In the genomic region with DNA sequence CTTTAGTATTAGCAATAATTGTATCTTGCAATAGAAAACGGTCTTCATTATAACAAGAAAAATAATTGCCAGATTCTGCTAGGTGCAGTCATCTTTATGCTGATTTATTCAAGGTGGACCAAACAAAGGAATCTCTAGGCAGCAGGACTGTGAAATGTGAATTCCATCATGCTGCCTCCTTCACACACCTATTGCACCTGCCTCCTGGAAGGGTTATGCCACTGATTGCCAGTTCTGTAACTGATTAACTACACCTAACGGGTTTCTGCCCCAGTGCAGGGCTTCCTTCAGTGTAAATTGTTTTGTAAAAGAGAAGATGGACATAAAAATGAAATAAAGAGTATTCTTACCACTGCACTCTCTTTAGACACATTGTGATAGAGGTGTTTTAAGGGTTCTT, we compare ENCODE assay signal across 12 cellular contexts.
A peak's percentile ranks its signal among the peaks of the same experiment; 100 is the strongest.
DNase-seq lines count a peak whose midpoint lies in the region; ATAC-seq and TF ChIP-seq lines count a peak whose summit lies in the region.
"Had no signal": no experiment of that assay in that cellular context is flagged by ENCODE, and none has a peak within 500 bp of the region (broad histone marks: within the 10 kb centered on the region; RNA-seq: fewer than 3 reads in every experiment).

No MANE protein-coding gene starts in this region.

- H3K36me3 ChIP-seq in mammary epithelial cell (ENCODE audit: insufficient read depth, low read length) (no peaks in the 10 kb centered on the region), osteoblast (ENCODE audit: insufficient read depth, low read length) (no peaks in the 10 kb centered on the region), upper lobe of left lung (no peaks in the 10 kb centered on the region)
- H3K36me3 ChIP-seq: thyroid gland had no signal

- DNase-seq in MCF 10A (ENCODE audit: unreplicated experiment) (no peak), mammary epithelial cell (no peak), fibroblast of mammary gland (ENCODE audit: low read depth) (no peak), osteoblast (ENCODE audit: insufficient read length, low spot score, missing footprints) (no peak), upper lobe of left lung (no peak), GDM1 (lab: John Stamatoyannopoulos, UW) (no peak), dermis blood vessel endothelial cell (no peak)
- no peak for DNase-seq in activated CD8-positive, alpha-beta T cell treated with anti-CD3 and anti-CD28 coated beads, Interleukin-2, amount 10 ng/mL, durations not matched to agents 7 days and 5 days
- DNase-seq: activated CD4-positive, alpha-beta T cell treated with anti-CD3 and anti-CD28 coated beads for 36 hours; activated T-cell treated with anti-CD3 and anti-CD28 coated beads, Interleukin-2, amount 50 U/mL, for 48 hours; NCI-H2029 treated with DMSO at 0.1 percent for 48 hours; thyroid gland had no signal

- H3K27ac Mint-ChIP-seq in MCF 10A (ENCODE audit: low read depth, unreplicated experiment), result peak overlapping the region; percentile 83
- no peak overlapping the region for H3K27ac Mint-ChIP-seq in activated CD8-positive, alpha-beta T cell treated with anti-CD3 and anti-CD28 coated beads, Interleukin-2, amount 10 ng/mL, durations not matched to agents 7 days and 5 days
- H3K27ac Mint-ChIP-seq: activated CD4-positive, alpha-beta T cell treated with anti-CD3 and anti-CD28 coated beads for 36 hours had no signal

- peaks cover 56% of the 10 kb centered on the region for H3K4me1 Mint-ChIP-seq in MCF 10A (ENCODE audit: insufficient read depth, unreplicated experiment)
- H3K4me1 Mint-ChIP-seq in activated CD8-positive, alpha-beta T cell treated with anti-CD3 and anti-CD28 coated beads, Interleukin-2, amount 10 ng/mL, durations not matched to agents 7 days and 5 days (ENCODE audit: low read depth), result peaks cover 19% of the 10 kb centered on the region

- H2AFZ ChIP-seq in mammary epithelial cell (ENCODE audit: low read depth, low read length) (no peak overlapping the region), osteoblast (ENCODE audit: low read length) (no peak overlapping the region)

- no peaks in the 10 kb centered on the region for H3K27me3 Mint-ChIP-seq in MCF 10A (ENCODE audit: insufficient read depth, unreplicated experiment)
- H3K27me3 Mint-ChIP-seq in activated CD8-positive, alpha-beta T cell treated with anti-CD3 and anti-CD28 coated beads, Interleukin-2, amount 10 ng/mL, durations not matched to agents 7 days and 5 days (ENCODE audit: low read depth), result no peaks in the 10 kb centered on the region
- H3K27me3 Mint-ChIP-seq: activated CD4-positive, alpha-beta T cell treated with anti-CD3 and anti-CD28 coated beads for 36 hours had no signal

- H3K79me2 ChIP-seq in mammary epithelial cell (ENCODE audit: insufficient read depth, low read length), result peaks cover 87% of the 10 kb centered on the region
- peaks cover 88% of the 10 kb centered on the region for H3K79me2 ChIP-seq in osteoblast (ENCODE audit: insufficient read depth, low read length)

- POLR2A ChIA-PET in MCF 10A (lab: Yijun Ruan, JAX), result interaction anchor here (1.0 to 7.8 kb wide), 4 partner anchors 19 to 97 kb away, joined by 3 to 70 read pairs (median 4); a partner anchor contains a TSS
- POLR2A ChIA-PET in activated CD8-positive, alpha-beta T cell treated with anti-CD3 and anti-CD28 coated beads, Interleukin-2, amount 10 ng/mL, durations not matched to agents 7 days and 5 days (lab: Charles Lee), result interaction anchor here (0.6 kb wide), 1 partner anchor 120 kb away, joined by 3 read pairs; no protein-coding TSS in a partner anchor

- H3K4me1 ChIP-seq in mammary epithelial cell (ENCODE audit: insufficient read depth, low read length) (peaks cover 48% of the 10 kb centered on the region), osteoblast (ENCODE audit: insufficient read depth, low read length) (peaks cover 58% of the 10 kb centered on the region), upper lobe of left lung (peaks cover 42 to 86% (median 76%) of the 10 kb centered on the region in 4 donors)

- H3K27ac ChIP-seq in mammary epithelial cell (ENCODE audit: insufficient read depth, low read depth, low read length) (no peak overlapping the region), osteoblast (ENCODE audit: low read depth, low read length) (peak overlapping the region; percentile 81), upper lobe of left lung (peak overlapping the region; percentile 47 to 84 (median 69))

- no peaks in the 10 kb centered on the region for H3K27me3 ChIP-seq in mammary epithelial cell (ENCODE audit: insufficient read depth, low read length)
- H3K27me3 ChIP-seq in osteoblast (ENCODE audit: insufficient read depth, low read length), result no peaks in the 10 kb centered on the region
- H3K27me3 ChIP-seq in upper lobe of left lung, result no peaks in the 10 kb centered on the region
- H3K27me3 ChIP-seq: thyroid gland had no signal

- H3K4me2 ChIP-seq in mammary epithelial cell (ENCODE audit: insufficient read depth, low read depth, low read length), result no peak overlapping the region
- peak overlapping the region; percentile 58 for H3K4me2 ChIP-seq in osteoblast (ENCODE audit: insufficient read depth, low read length)

- TF ChIP-seq CTCF in MCF 10A (IDR thresholded peaks at IDR 0.05; ENCODE audit: unreplicated experiment), result no peak
- no peak for TF ChIP-seq CTCF in mammary epithelial cell (conservative IDR thresholded peaks at IDR 0.05 in 1 of 2, IDR thresholded peaks at IDR 0.05 in 1 of 2; ENCODE audit: extremely low read depth in 1 of 2, insufficient read depth in 1 of 2, low read depth in 1 of 2, low read length in 2 of 2)
- TF ChIP-seq CTCF in fibroblast of mammary gland (conservative IDR thresholded peaks at IDR 0.05; ENCODE audit: control insufficient read depth, insufficient read depth, low read depth, low read length), result no peak
- no peak for TF ChIP-seq CTCF in osteoblast (IDR thresholded peaks at IDR 0.05; ENCODE audit: extremely low read depth, low read depth, low read length)
- no peak for TF ChIP-seq CTCF in upper lobe of left lung (IDR thresholded peaks at IDR 0.05)

- TF ChIP-seq POLR2A in upper lobe of left lung (IDR thresholded peaks at IDR 0.05), result no peak

- in situ Hi-C loops in mammary epithelial cell (cut with MboI; ENCODE audit: low sequenced_read_pairs in 2 of 2), result loop anchor here in 1 of 2 donors (25.0 kb wide), 1 partner anchor 95 kb away; a partner anchor contains a TSS

- H3K4me3 ChIP-seq in mammary epithelial cell (replicated peaks in 1 of 3; ENCODE audit: insufficient read depth in 1 of 3, low read depth in 2 of 3, low read length in 3 of 3), result no peak overlapping the region
- peak overlapping the region; percentile 18 for H3K4me3 ChIP-seq in fibroblast of mammary gland (ENCODE audit: control insufficient read depth, low read depth, low read length)
- no peak overlapping the region for H3K4me3 ChIP-seq in osteoblast (ENCODE audit: insufficient read depth, low read length)
- peak overlapping the region in 3 of 4 donors; percentile 1 to 27 (median 9) for H3K4me3 ChIP-seq in upper lobe of left lung
- H3K4me3 ChIP-seq: thyroid gland had no signal

- no peak for ATAC-seq in upper lobe of left lung (ENCODE audit: low FRiP score in 2 of 2)
- ATAC-seq in activated CD8-positive, alpha-beta T cell treated with anti-CD3 and anti-CD28 coated beads, Interleukin-2, amount 10 ng/mL, durations not matched to agents 7 days and 5 days, result no peak
- ATAC-seq: activated CD4-positive, alpha-beta T cell treated with anti-CD3 and anti-CD28 coated beads for 36 hours had no signal

- no TSS peak for BruUV-seq in MCF 10A (replicated peaks; lab: Mats Ljungman, UMichigan)
- no TSS peak for BruUV-seq in mammary epithelial cell (replicated peaks; lab: Mats Ljungman, UMichigan)

- H4K20me1 ChIP-seq in mammary epithelial cell (ENCODE audit: insufficient read depth, low read length) (no peaks in the 10 kb centered on the region), osteoblast (ENCODE audit: insufficient read depth, low read length) (peaks cover 11% of the 10 kb centered on the region)

- no peak overlapping the region for H3K4me3 Mint-ChIP-seq in MCF 10A (ENCODE audit: unreplicated experiment)
- H3K4me3 Mint-ChIP-seq in activated CD8-positive, alpha-beta T cell treated with anti-CD3 and anti-CD28 coated beads, Interleukin-2, amount 10 ng/mL, durations not matched to agents 7 days and 5 days, result no peak overlapping the region
- H3K4me3 Mint-ChIP-seq: activated CD4-positive, alpha-beta T cell treated with anti-CD3 and anti-CD28 coated beads for 36 hours had no signal

- dilution Hi-C loops in mammary epithelial cell (cut with HindIII; ENCODE audit: low sequenced_read_pairs), result no loop called here

- WGBS in mammary epithelial cell (ENCODE audit: low coverage, missing lambda C conversion rate), result 52% methylated on average over 2 of the region's 2 CpGs
- WGBS in upper lobe of left lung, 2 donors, result 73 to 74% methylated on average over 2 of the region's 2 CpGs

- no peak overlapping the region for H3K9ac ChIP-seq in mammary epithelial cell (ENCODE audit: insufficient read depth, low read length)

- intact Hi-C loops in MCF 10A (cut with micrococcal nuclease), result no loop called here
- intact Hi-C loops in mammary epithelial cell (cut with micrococcal nuclease), result no loop called here

- TF ChIP-seq EP300 in upper lobe of left lung (IDR thresholded peaks at IDR 0.05), result no peak

- no peaks in the 10 kb centered on the region for H3K9me3 ChIP-seq in mammary epithelial cell (replicated peaks; ENCODE audit: insufficient read depth, low read length)
- no peaks in the 10 kb centered on the region for H3K9me3 ChIP-seq in osteoblast (ENCODE audit: low read depth, low read length)
- H3K9me3 ChIP-seq in upper lobe of left lung, result no peaks in the 10 kb centered on the region
- H3K9me3 ChIP-seq: thyroid gland had no signal

- CTCF ChIA-PET in MCF 10A (lab: Yijun Ruan, JAX) (interaction anchor here (0.5 kb wide), 1 partner anchor 224 kb away, joined by 4 read pairs; no protein-coding TSS in a partner anchor), mammary epithelial cell (lab: Charles Lee; ENCODE audit: low non-redundant PET) (no interaction called here)
- CTCF ChIA-PET in activated CD8-positive, alpha-beta T cell treated with anti-CD3 and anti-CD28 coated beads, Interleukin-2, amount 10 ng/mL, durations not matched to agents 7 days and 5 days (lab: Charles Lee), result no interaction called here

- peaks cover 47% of the 10 kb centered on the region for H3K36me3 Mint-ChIP-seq in MCF 10A (ENCODE audit: insufficient read depth, unreplicated experiment)
- no peaks in the 10 kb centered on the region for H3K36me3 Mint-ChIP-seq in activated CD8-positive, alpha-beta T cell treated with anti-CD3 and anti-CD28 coated beads, Interleukin-2, amount 10 ng/mL, durations not matched to agents 7 days and 5 days (ENCODE audit: low read depth)

- H3K9me3 Mint-ChIP-seq in MCF 10A (ENCODE audit: unreplicated experiment), result no peaks in the 10 kb centered on the region
- H3K9me3 Mint-ChIP-seq in activated CD8-positive, alpha-beta T cell treated with anti-CD3 and anti-CD28 coated beads, Interleukin-2, amount 10 ng/mL, durations not matched to agents 7 days and 5 days (ENCODE audit: insufficient read depth), result no peaks in the 10 kb centered on the region

Comparison
In these comparisons a context has a peak if more than half of its experiments do, and no peak if none do; other contexts are left out.
1. H3K4me3 ChIP-seq: peak in fibroblast of mammary gland (single experiment) and upper lobe of left lung (3 of 4); none in mammary epithelial cell (0 of 3) and osteoblast (single experiment).